8 cellular contexts compared by ENCODE assay signal in the genomic region with DNA sequence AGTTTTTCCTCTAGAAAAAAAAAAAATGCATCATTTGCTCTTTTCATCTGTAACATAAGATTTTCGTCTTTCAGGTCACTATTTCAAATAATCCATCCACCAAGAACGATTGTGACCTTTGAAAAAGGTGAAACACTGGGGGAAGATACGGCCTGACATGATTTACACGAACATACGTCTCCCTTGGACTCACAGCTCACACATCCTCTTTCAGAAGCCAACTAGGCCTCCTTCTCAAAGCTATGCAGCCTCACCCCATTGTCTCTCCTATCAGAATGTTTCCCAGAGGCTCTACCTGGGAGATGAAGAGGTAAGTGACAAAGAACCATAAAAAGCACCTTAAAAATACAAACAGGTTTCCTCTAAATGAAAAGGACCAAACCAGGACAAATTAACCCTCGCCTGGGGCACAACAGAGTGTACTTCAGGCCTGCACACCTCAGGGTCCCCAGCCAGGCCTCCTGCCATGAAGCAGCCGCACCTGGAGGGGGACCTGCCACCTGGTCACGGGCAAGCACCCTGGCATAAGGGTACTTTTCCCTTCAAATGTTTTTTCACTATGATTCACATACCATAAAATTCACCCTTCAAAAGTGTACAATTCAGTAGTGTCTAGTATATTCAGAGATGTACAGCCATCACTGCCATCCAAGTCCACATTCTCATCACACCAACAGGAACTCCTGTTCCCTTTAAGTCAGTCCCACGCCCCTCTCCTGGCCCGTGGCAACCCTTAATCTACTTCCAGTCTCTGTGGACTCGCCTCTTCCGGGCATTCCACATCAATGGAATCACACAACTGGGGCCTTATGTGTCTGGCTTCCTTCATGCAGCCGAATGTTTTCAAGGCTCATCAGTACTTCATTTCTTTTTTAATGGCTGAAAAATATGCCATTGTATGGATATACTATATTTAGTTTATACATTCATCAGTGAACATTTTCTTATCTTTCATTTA. TPM values are rescaled to one million over a fixed set of nuclear protein-coding genes. Genes with fewer than 3 reads are reported as not detected.
DNase-seq lines count a peak whose midpoint lies in the region; ATAC-seq and TF ChIP-seq lines count a peak whose summit lies in the region.

No MANE protein-coding gene starts in this region.

- no peak for TF ChIP-seq EP300 in tibial nerve (IDR thresholded peaks at IDR 0.05)

- H3K36me3 Mint-ChIP-seq in activated T-cell treated with anti-CD3 and anti-CD28 coated beads, Interleukin-2, amount 50 U/mL, for 72 hours (ENCODE audit: insufficient read depth in 2 of 2), result peaks cover 9 to 14% of the 10 kb centered on the region in 2 donors
- H3K36me3 Mint-ChIP-seq in activated CD8-positive, alpha-beta T cell treated with anti-CD3 and anti-CD28 coated beads, Interleukin-2, amount 10 ng/mL, durations not matched to agents 7 days and 5 days (ENCODE audit: low read depth), result peaks cover 42% of the 10 kb centered on the region

- no peaks in the 10 kb centered on the region for H3K9me3 Mint-ChIP-seq in activated T-cell treated with anti-CD3 and anti-CD28 coated beads, Interleukin-2, amount 50 U/mL, for 72 hours
- H3K9me3 Mint-ChIP-seq in activated CD8-positive, alpha-beta T cell treated with anti-CD3 and anti-CD28 coated beads, Interleukin-2, amount 10 ng/mL, durations not matched to agents 7 days and 5 days (ENCODE audit: insufficient read depth), result no peaks in the 10 kb centered on the region

- no peak for TF ChIP-seq POLR2A in tibial nerve (IDR thresholded peaks at IDR 0.05)

- no peak for TF ChIP-seq CTCF in tibial nerve (IDR thresholded peaks at IDR 0.05)

- H3K36me3 ChIP-seq in tibial nerve, result no peaks in the 10 kb centered on the region

- H3K4me1 Mint-ChIP-seq in activated T-cell treated with anti-CD3 and anti-CD28 coated beads, Interleukin-2, amount 50 U/mL, for 72 hours (ENCODE audit: low read depth), result peaks cover 61% of the 10 kb centered on the region
- peaks cover 51% of the 10 kb centered on the region for H3K4me1 Mint-ChIP-seq in activated CD8-positive, alpha-beta T cell treated with anti-CD3 and anti-CD28 coated beads, Interleukin-2, amount 10 ng/mL, durations not matched to agents 7 days and 5 days (ENCODE audit: low read depth)

- 45 to 47% methylated on average over 13 of the region's 13 CpGs for WGBS in tibial nerve, 2 donors

- CTCF ChIA-PET in activated CD8-positive, alpha-beta T cell treated with anti-CD3 and anti-CD28 coated beads, Interleukin-2, amount 10 ng/mL, durations not matched to agents 7 days and 5 days (lab: Charles Lee), result no interaction called here

- peak overlapping the region; percentile 48 to 54 for H3K4me3 Mint-ChIP-seq in activated T-cell treated with anti-CD3 and anti-CD28 coated beads, Interleukin-2, amount 50 U/mL, for 72 hours
- H3K4me3 Mint-ChIP-seq in activated CD8-positive, alpha-beta T cell treated with anti-CD3 and anti-CD28 coated beads, Interleukin-2, amount 10 ng/mL, durations not matched to agents 7 days and 5 days, result no peak overlapping the region

- no peaks in the 10 kb centered on the region for H3K9me3 ChIP-seq in tibial nerve

- H3K27ac ChIP-seq in tibial nerve, result peak overlapping the region in 3 of 4 donors; percentile 31 to 67 (median 65)

- H3K4me3 ChIP-seq in tibial nerve, result no peak overlapping the region

- H3K27me3 ChIP-seq in tibial nerve, result no peaks in the 10 kb centered on the region

- H3K27me3 Mint-ChIP-seq in activated T-cell treated with anti-CD3 and anti-CD28 coated beads, Interleukin-2, amount 50 U/mL, for 72 hours (ENCODE audit: low read depth), result no peaks in the 10 kb centered on the region
- no peaks in the 10 kb centered on the region for H3K27me3 Mint-ChIP-seq in activated CD8-positive, alpha-beta T cell treated with anti-CD3 and anti-CD28 coated beads, Interleukin-2, amount 10 ng/mL, durations not matched to agents 7 days and 5 days (ENCODE audit: low read depth)

- ATAC-seq in activated T-cell treated with anti-CD3 and anti-CD28 coated beads, Interleukin-2, amount 50 U/mL, for 72 hours (replicated peaks in 1 of 2), result no peak
- peak; percentile 33 for ATAC-seq in HG03045 (IDR thresholded peaks at IDR 0.05; ENCODE audit: unreplicated experiment)
- no peak for ATAC-seq in activated CD8-positive, alpha-beta T cell treated with anti-CD3 and anti-CD28 coated beads, Interleukin-2, amount 10 ng/mL, durations not matched to agents 7 days and 5 days

- DNase-seq in activated T-cell treated with anti-CD3 and anti-CD28 coated beads, Interleukin-2, amount 50 U/mL, for 72 hours, result no peak
- no peak for DNase-seq in activated T-cell treated with anti-CD3 and anti-CD28 coated beads, Interleukin-2, amount 50 U/mL, for 48 hours
- no peak for DNase-seq in activated CD8-positive, alpha-beta T cell treated with anti-CD3 and anti-CD28 coated beads, Interleukin-2, amount 10 ng/mL, durations not matched to agents 7 days and 5 days
- DNase-seq in iris pigment epithelial cell (ENCODE audit: low read depth) (peak; percentile 78), tibial nerve (ENCODE audit: low spot score in 2 of 2) (no peak), NCI-H1092 (lab: John Stamatoyannopoulos, UW) (no peak), dedifferentiated amniotic fluid mesenchymal stem cell (ENCODE audit: extremely low spot score) (no peak)

- POLR2A ChIA-PET in activated CD8-positive, alpha-beta T cell treated with anti-CD3 and anti-CD28 coated beads, Interleukin-2, amount 10 ng/mL, durations not matched to agents 7 days and 5 days (lab: Charles Lee), result interaction anchor here (1.0 kb wide), 2 partner anchors 11 to 13 kb away, joined by 3 read pairs; no protein-coding TSS in a partner anchor

- H3K27ac Mint-ChIP-seq in activated T-cell treated with anti-CD3 and anti-CD28 coated beads, Interleukin-2, amount 50 U/mL, for 72 hours, result peak overlapping the region; percentile 52
- H3K27ac Mint-ChIP-seq in activated CD8-positive, alpha-beta T cell treated with anti-CD3 and anti-CD28 coated beads, Interleukin-2, amount 10 ng/mL, durations not matched to agents 7 days and 5 days, result peak overlapping the region; percentile 28

- H3K4me1 ChIP-seq in tibial nerve, result peaks cover 0 to 81% (median 34%) of the 10 kb centered on the region in 4 donors

RNA-seq across cellular contexts. Expression of gene SLC15A4, which starts 5.4 kb away (rescaled TPM):
- 10 to 100 TPM; 19.4 to 19.8 TPM for total RNA-seq in activated T-cell treated with anti-CD3 and anti-CD28 coated beads, Interleukin-2, amount 50 U/mL, for 72 hours
- 10 to 100 TPM; 23.2 to 23.8 TPM for total RNA-seq in activated CD8-positive, alpha-beta T cell treated with anti-CD3 and anti-CD28 coated beads, Interleukin-2, amount 10 ng/mL, durations not matched to agents 7 days and 5 days
- 10 to 100 TPM; 39.3 to 74.3 (median 53.6) TPM for total RNA-seq in tibial nerve

RNA-seq across cellular contexts. Expression of gene GLT1D1, which starts 34.9 kb away (rescaled TPM):
- total RNA-seq in activated T-cell treated with anti-CD3 and anti-CD28 coated beads, Interleukin-2, amount 50 U/mL, for 72 hours, result under 1 TPM in 1 of 2 donors, not detected in 1; 0.41 TPM
- not detected for total RNA-seq in activated CD8-positive, alpha-beta T cell treated with anti-CD3 and anti-CD28 coated beads, Interleukin-2, amount 10 ng/mL, durations not matched to agents 7 days and 5 days
- under 1 TPM in 1 of 4 donors, not detected in 3; 0.60 TPM for total RNA-seq in tibial nerve
